Comparison of ENCODE assay signal across 1 cellular context in the genomic region with DNA sequence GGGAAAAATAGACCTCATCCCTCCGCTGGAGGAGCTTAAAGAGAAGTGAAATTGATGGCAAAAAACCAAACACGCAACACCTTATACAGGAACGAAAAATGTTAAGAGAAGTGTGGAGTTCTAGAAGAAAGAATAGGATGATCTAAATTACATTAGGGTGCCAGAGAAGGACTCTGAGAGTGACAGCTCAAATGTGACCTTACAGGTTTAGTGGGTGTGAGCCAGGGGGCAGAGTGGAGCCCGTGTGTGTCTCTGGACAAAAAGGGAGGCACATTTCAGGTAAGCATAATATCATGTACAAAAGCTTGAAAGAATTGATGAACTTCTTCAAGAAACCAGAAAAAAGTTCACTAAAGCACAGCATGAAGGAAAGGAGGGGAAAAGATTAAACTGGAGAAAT.
TF ChIP-seq lines count a peak whose summit lies in the region.

No MANE protein-coding gene starts in this region.

TF ChIP-seq in GM12878, 131 proteins besides CTCF, POLR2A, EP300 and RAD21:
- peak; percentile 32; the same call in 1 of the 2 replicates for TF ChIP-seq SMC3 (IDR thresholded peaks at IDR 0.05; ENCODE audit: borderline replicate concordance, low read length)
- no peak for TF ChIP-seq RAD51 (IDR thresholded peaks at IDR 0.05)
- no peak for TF ChIP-seq ATF7 (IDR thresholded peaks at IDR 0.05; ENCODE audit: low read depth)
- TF ChIP-seq, protein P1, sequence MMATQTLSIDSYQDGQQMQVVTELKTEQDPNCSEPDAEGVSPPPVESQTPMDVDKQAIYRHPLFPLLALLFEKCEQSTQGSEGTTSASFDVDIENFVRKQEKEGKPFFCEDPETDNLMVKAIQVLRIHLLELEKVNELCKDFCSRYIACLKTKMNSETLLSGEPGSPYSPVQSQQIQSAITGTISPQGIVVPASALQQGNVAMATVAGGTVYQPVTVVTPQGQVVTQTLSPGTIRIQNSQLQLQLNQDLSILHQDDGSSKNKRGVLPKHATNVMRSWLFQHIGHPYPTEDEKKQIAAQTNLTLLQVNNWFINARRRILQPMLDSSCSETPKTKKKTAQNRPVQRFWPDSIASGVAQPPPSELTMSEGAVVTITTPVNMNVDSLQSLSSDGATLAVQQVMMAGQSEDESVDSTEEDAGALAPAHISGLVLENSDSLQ (IDR thresholded peaks at IDR 0.05) = peak; percentile 92
- TF ChIP-seq, protein P2, sequence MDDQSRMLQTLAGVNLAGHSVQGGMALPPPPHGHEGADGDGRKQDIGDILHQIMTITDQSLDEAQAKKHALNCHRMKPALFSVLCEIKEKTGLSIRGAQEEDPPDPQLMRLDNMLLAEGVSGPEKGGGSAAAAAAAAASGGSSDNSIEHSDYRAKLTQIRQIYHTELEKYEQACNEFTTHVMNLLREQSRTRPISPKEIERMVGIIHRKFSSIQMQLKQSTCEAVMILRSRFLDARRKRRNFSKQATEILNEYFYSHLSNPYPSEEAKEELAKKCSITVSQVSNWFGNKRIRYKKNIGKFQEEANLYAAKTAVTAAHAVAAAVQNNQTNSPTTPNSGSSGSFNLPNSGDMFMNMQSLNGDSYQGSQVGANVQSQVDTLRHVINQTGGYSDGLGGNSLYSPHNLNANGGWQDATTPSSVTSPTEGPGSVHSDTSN (IDR thresholded peaks at IDR 0.05; ENCODE audit: insufficient replicate concordance, low read depth, low read length) = peak; percentile 59
